In the genomic region with DNA sequence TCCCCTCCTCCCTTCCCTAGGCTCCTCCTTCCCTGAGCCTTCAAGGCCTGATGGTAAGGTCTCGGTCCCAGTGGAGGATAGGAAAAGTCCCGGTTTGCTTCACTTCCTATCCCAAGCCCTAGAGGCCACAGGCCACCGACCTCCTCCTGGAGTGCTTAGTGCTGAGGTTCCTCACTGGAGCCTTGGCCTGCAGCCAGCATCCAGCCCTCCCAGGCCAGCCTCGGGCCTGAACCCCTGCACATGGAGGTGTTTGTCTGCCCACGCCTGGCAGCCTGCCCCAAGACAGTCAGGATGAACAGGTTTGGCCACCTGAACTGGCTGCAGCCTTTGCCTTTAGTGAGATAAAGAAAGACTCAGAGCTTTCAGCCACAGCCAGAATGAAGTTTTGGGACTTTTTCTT, we compare ENCODE assay signal across 9 cellular contexts. TPM values are rescaled to one million over a fixed set of nuclear protein-coding genes. Genes with fewer than 3 reads are reported as not detected.
DNase-seq lines count a peak whose midpoint lies in the region; ATAC-seq and FAIRE-seq lines count a peak whose summit lies in the region.
"Had no signal": no experiment of that assay in that cellular context is flagged by ENCODE, and none has a peak within 500 bp of the region (broad histone marks: within the 10 kb centered on the region; RNA-seq: fewer than 3 reads in every experiment).

No MANE protein-coding gene starts in this region.

- no peak overlapping the region for H3K14ac ChIP-seq in trophoblast cell (ENCODE audit: low read length)

- H2BK120ac ChIP-seq in trophoblast cell (ENCODE audit: insufficient read depth, low read length, poor library complexity), result peak overlapping the region; percentile 27

- no peak overlapping the region for H4K91ac ChIP-seq in trophoblast cell (ENCODE audit: low read depth, low read length)

- no peak for ATAC-seq in HG02852 (IDR thresholded peaks at IDR 0.05; ENCODE audit: unreplicated experiment)

- WGBS in trophoblast cell (ENCODE audit: extremely low coverage, insufficient coverage, insufficient read length), result no CpG with 5 or more reads among the region's 5 CpGs

- peaks cover 3% of the 10 kb centered on the region for H3K9me3 ChIP-seq in trophoblast cell (ENCODE audit: insufficient read depth, low read depth, low read length)

- FAIRE-seq in HTR-8/SVneo (lab: Jason Lieb, UNC), result no peak

- H3K23ac ChIP-seq in trophoblast cell (ENCODE audit: low read length), result no peak overlapping the region

- no peak overlapping the region for H2AK5ac ChIP-seq in trophoblast cell (ENCODE audit: low read length)

- no peaks in the 10 kb centered on the region for H3K27me3 ChIP-seq in trophoblast cell (ENCODE audit: insufficient read depth, low read length)

- H2AFZ ChIP-seq in trophoblast cell (ENCODE audit: insufficient read depth, low read length, poor library complexity), result no peak overlapping the region

- H3K4me2 ChIP-seq in trophoblast cell (ENCODE audit: low read length), result peak overlapping the region; percentile 37

- peaks cover 2% of the 10 kb centered on the region for H3K79me2 ChIP-seq in trophoblast cell (ENCODE audit: control insufficient read depth, insufficient read depth, low read length, poor library complexity)

- H3K18ac ChIP-seq in trophoblast cell (ENCODE audit: low read length), result no peak overlapping the region

- H3K4me1 ChIP-seq in trophoblast cell (ENCODE audit: control insufficient read depth in 1 of 2, insufficient read depth in 2 of 2, low read length in 2 of 2), result peaks cover 30 to 43% of the 10 kb centered on the region in 2 experiments

- peak overlapping the region; percentile 26 for H2BK5ac ChIP-seq in trophoblast cell (ENCODE audit: low read depth, low read length, poor library complexity)

- H3K27ac ChIP-seq in trophoblast cell (ENCODE audit: low read depth, low read length), result peak overlapping the region; percentile 80

- DNase-seq in DMS79 (lab: John Stamatoyannopoulos, UW), result peak; percentile 23
- DNase-seq in NCI-H510A (lab: John Stamatoyannopoulos, UW), result peak; percentile 84
- DNase-seq in glomerular visceral epithelial cell (ENCODE audit: extremely low spot score), result peak; percentile 54
- DNase-seq in trophoblast cell, result peak; percentile 97 to 99
- DNase-seq in stimulated activated CD4-positive, alpha-beta T cell treated with anti-CD3 and anti-CD28 coated beads, Interleukin-1b, Interleukin-23, amount 100 ng/mL, for 48 hours, result no peak
- no peak for DNase-seq in HTR-8/SVneo (ENCODE audit: insufficient read length, low spot score)
- no peak for DNase-seq in NCI-H446 treated with DMSO at 0.1 percent for 48 hours (lab: John Stamatoyannopoulos, UW)
- DNase-seq: stimulated activated naive CD4-positive, alpha-beta T cell treated with Interleukin-2 at 50 U/mL for 16 hours had no signal

- H3K36me3 ChIP-seq in trophoblast cell (ENCODE audit: control insufficient read depth in 1 of 2, insufficient read depth in 2 of 2, low read length in 2 of 2), result no peaks in the 10 kb centered on the region

- H4K12ac ChIP-seq in trophoblast cell (ENCODE audit: low read depth, low read length), result no peak overlapping the region

- H3K79me1 ChIP-seq in trophoblast cell (ENCODE audit: low read length), result peaks cover 34% of the 10 kb centered on the region

- no peak overlapping the region for H2BK12ac ChIP-seq in trophoblast cell (ENCODE audit: low read length)

- no peak overlapping the region for H3K4ac ChIP-seq in trophoblast cell (ENCODE audit: low read depth, low read length)

- no peak overlapping the region for H3K9ac ChIP-seq in trophoblast cell (ENCODE audit: low read length)

- H3K4me3 ChIP-seq in trophoblast cell (ENCODE audit: low read depth, low read length), result no peak overlapping the region

- no peak overlapping the region for H4K8ac ChIP-seq in trophoblast cell (ENCODE audit: low read depth, low read length)

RNA-seq across cellular contexts. Expression of gene KRT7, which starts 15.8 kb away (rescaled TPM):
- polyA plus RNA-seq in trophoblast cell (2013), result 666 and 746 TPM in 2 replicates

RNA-seq across cellular contexts. Expression of gene KRT80, which starts 25.4 kb away (rescaled TPM):
- polyA plus RNA-seq in trophoblast cell (2013), result 26.3 and 28.8 TPM in 2 replicates

RNA-seq across cellular contexts. Expression of gene KRT86, which starts 57.2 kb away (rescaled TPM):
- 0.10 and 0.14 TPM in 2 replicates for polyA plus RNA-seq in trophoblast cell (2013)

Comparison
In these comparisons a context has a peak if more than half of its experiments do, and no peak if none do; other contexts are left out.
1. DNase-seq: peak in DMS79 (single experiment), NCI-H510A (single experiment), glomerular visceral epithelial cell (single experiment) and trophoblast cell (2 of 2); none in stimulated activated CD4-positive, alpha-beta T cell treated with anti-CD3 and anti-CD28 coated beads, Interleukin-1b, Interleukin-23, amount 100 ng/mL, for 48 hours (single experiment), HTR-8/SVneo (single experiment) and NCI-H446 treated with DMSO at 0.1 percent for 48 hours (single experiment).